Comparison of ENCODE assay signal across 1 cellular context in the genomic region with DNA sequence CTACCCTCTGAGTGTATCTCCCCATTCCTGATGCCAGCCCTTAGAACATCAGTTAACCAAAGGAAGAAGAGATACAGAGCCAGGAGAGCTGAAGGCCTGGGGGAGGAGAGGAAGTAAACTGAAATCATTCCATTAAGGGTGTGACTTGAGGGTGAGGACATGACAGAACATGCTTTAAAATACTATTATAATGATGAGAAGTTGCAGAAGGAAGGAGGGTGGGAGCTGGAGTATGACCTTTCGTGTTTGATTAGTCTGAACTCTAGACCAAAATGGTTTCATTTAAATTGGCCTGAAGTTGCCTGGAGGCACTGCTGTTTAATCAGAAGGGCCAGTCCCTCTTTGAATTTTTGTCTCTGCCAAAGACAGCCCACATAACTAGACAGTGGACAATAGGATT.
TF ChIP-seq lines count a peak whose summit lies in the region.

No MANE protein-coding gene starts in this region.

TF ChIP-seq in HepG2, 621 proteins besides CTCF, POLR2A, EP300 and RAD21 (continued from another document):
- TF ChIP-seq, protein P1, sequence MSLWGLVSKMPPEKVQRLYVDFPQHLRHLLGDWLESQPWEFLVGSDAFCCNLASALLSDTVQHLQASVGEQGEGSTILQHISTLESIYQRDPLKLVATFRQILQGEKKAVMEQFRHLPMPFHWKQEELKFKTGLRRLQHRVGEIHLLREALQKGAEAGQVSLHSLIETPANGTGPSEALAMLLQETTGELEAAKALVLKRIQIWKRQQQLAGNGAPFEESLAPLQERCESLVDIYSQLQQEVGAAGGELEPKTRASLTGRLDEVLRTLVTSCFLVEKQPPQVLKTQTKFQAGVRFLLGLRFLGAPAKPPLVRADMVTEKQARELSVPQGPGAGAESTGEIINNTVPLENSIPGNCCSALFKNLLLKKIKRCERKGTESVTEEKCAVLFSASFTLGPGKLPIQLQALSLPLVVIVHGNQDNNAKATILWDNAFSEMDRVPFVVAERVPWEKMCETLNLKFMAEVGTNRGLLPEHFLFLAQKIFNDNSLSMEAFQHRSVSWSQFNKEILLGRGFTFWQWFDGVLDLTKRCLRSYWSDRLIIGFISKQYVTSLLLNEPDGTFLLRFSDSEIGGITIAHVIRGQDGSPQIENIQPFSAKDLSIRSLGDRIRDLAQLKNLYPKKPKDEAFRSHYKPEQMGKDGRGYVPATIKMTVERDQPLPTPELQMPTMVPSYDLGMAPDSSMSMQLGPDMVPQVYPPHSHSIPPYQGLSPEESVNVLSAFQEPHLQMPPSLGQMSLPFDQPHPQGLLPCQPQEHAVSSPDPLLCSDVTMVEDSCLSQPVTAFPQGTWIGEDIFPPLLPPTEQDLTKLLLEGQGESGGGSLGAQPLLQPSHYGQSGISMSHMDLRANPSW (CRISPR knock-in tag; IDR thresholded peaks at IDR 0.05; ENCODE audit: borderline replicate concordance), result no peak
- TF ChIP-seq, protein P2, sequence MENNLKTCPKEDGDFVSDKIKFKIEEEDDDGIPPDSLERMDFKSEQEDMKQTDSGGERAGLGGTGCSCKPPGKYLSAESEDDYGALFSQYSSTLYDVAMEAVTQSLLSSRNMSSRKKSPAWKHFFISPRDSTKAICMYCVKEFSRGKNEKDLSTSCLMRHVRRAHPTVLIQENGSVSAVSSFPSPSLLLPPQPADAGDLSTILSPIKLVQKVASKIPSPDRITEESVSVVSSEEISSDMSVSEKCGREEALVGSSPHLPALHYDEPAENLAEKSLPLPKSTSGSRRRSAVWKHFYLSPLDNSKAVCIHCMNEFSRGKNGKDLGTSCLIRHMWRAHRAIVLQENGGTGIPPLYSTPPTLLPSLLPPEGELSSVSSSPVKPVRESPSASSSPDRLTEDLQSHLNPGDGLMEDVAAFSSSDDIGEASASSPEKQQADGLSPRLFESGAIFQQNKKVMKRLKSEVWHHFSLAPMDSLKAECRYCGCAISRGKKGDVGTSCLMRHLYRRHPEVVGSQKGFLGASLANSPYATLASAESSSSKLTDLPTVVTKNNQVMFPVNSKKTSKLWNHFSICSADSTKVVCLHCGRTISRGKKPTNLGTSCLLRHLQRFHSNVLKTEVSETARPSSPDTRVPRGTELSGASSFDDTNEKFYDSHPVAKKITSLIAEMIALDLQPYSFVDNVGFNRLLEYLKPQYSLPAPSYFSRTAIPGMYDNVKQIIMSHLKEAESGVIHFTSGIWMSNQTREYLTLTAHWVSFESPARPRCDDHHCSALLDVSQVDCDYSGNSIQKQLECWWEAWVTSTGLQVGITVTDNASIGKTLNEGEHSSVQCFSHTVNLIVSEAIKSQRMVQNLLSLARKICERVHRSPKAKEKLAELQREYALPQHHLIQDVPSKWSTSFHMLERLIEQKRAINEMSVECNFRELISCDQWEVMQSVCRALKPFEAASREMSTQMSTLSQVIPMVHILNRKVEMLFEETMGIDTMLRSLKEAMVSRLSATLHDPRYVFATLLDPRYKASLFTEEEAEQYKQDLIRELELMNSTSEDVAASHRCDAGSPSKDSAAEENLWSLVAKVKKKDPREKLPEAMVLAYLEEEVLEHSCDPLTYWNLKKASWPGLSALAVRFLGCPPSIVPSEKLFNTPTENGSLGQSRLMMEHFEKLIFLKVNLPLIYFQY (CRISPR knock-in tag; IDR thresholded peaks at IDR 0.05; ENCODE audit: borderline replicate concordance), result no peak
- TF ChIP-seq ZNF230 (CRISPR knock-in tag; IDR thresholded peaks at IDR 0.05) (no peak), HDAC2 (CRISPR knock-in tag; IDR thresholded peaks at IDR 0.05) (no peak), SMAD9 (CRISPR knock-in tag; IDR thresholded peaks at IDR 0.05) (no peak), HDAC1 (CRISPR knock-in tag; IDR thresholded peaks at IDR 0.05) (no peak), ZNF562 (CRISPR knock-in tag; IDR thresholded peaks at IDR 0.05; ENCODE audit: borderline replicate concordance) (no peak)
